ENCODE assay signal across 15 cellular contexts in genomic region chr9:18002718-18003438, GRCh38.
DNase-seq lines count a peak whose midpoint lies in the region; ATAC-seq, FAIRE-seq and TF ChIP-seq lines count a peak whose summit lies in the region.
"Had no signal": no experiment of that assay in that cellular context is flagged by ENCODE, and none has a peak within 500 bp of the region (broad histone marks: within the 10 kb centered on the region; RNA-seq: fewer than 3 reads in every experiment).

No MANE protein-coding gene starts in this region.

- no peak for TF ChIP-seq POLR2A in sigmoid colon (IDR thresholded peaks at IDR 0.05)

- peak; percentile 54 to 67 for TF ChIP-seq RAD21 in liver (IDR thresholded peaks at IDR 0.05)

- no peak overlapping the region for H3K4me3 ChIP-seq in hepatocyte
- no peak overlapping the region for H3K4me3 ChIP-seq in liver (ENCODE audit: low read depth in 1 of 3, low read length in 3 of 3)
- no peak overlapping the region for H3K4me3 ChIP-seq in sigmoid colon
- H3K4me3 ChIP-seq: A549 had no signal

- WGBS in hepatocyte (ENCODE audit: low lambda C conversion rate, missing lambda C conversion rate), result 79% methylated on average over 4 of the region's 4 CpGs
- WGBS in liver, result 41% methylated on average over 4 of the region's 4 CpGs
- 70 to 81% methylated on average over 4 of the region's 4 CpGs for WGBS in sigmoid colon, 2 donors

- H3K9me2 ChIP-seq in hepatocyte (replicated peaks; ENCODE audit: insufficient read depth), result no peaks in the 10 kb centered on the region

- no peak for TF ChIP-seq EP300 in sigmoid colon (IDR thresholded peaks at IDR 0.05)

- H3K27me3 ChIP-seq in hepatocyte (no peaks in the 10 kb centered on the region), liver (ENCODE audit: control insufficient read depth in 4 of 4, insufficient read depth in 4 of 4, low read length in 3 of 4) (no peaks in the 10 kb centered on the region), sigmoid colon (no peaks in the 10 kb centered on the region)
- H3K27me3 ChIP-seq: BE2C had no signal

- H3K4me1 ChIP-seq in hepatocyte (ENCODE audit: insufficient read depth) (peaks cover 4% of the 10 kb centered on the region), liver (ENCODE audit: control insufficient read depth in 4 of 4, insufficient read depth in 4 of 4, low read length in 3 of 4) (peaks cover 0 to 10% (median 8%) of the 10 kb centered on the region in 4 donors), sigmoid colon (no peaks in the 10 kb centered on the region)
- H3K4me1 ChIP-seq: A549, BE2C had no signal

- FAIRE-seq in GM19239 (lab: Jason Lieb, UNC), result no peak
- FAIRE-seq: A549 had no signal

- H3K27ac ChIP-seq in hepatocyte (peak overlapping the region; percentile 35), liver (ENCODE audit: low read depth in 1 of 2, low read length in 2 of 2) (peak overlapping the region; percentile 36 to 46), sigmoid colon (no peak overlapping the region)
- H3K27ac ChIP-seq: A549, C4-2B, HL-60 had no signal

- no peak for ATAC-seq in HG03571 (IDR thresholded peaks at IDR 0.05; ENCODE audit: unreplicated experiment)
- ATAC-seq: A549 had no signal

- H4K20me1 ChIP-seq in hepatocyte (ENCODE audit: insufficient read depth, poor library complexity, severe bottlenecking), result no peaks in the 10 kb centered on the region

- DNase-seq in hepatocyte (ENCODE audit: low spot score), result peak; percentile 60
- DNase-seq in sigmoid colon, result peak; percentile 34
- DNase-seq in GM19239 (ENCODE audit: insufficient read length, low spot score), result no peak
- no peak for DNase-seq in activated CD4-positive, CD25-positive, alpha-beta regulatory T cell (lab: John Stamatoyannopoulos, UW)
- DNase-seq: BE2C; CD4-positive, alpha-beta memory T cell; DND-41; GDM1; HCEC 1CT; HFFc6 had no signal

- no peaks in the 10 kb centered on the region for H3K79me2 ChIP-seq in hepatocyte

- no peak overlapping the region for H2AFZ ChIP-seq in hepatocyte

- intact Hi-C loops in sigmoid colon (cut with DNase I), result no loop called here

- H3K36me3 ChIP-seq in hepatocyte (replicated peaks; ENCODE audit: insufficient read depth, low read depth) (no peaks in the 10 kb centered on the region), liver (ENCODE audit: control insufficient read depth in 4 of 4, insufficient read depth in 3 of 4, low read depth in 1 of 4, low read length in 3 of 4) (no peaks in the 10 kb centered on the region), sigmoid colon (no peaks in the 10 kb centered on the region)
- H3K36me3 ChIP-seq: BE2C had no signal

- H3K9me3 ChIP-seq in hepatocyte (ENCODE audit: low read depth), result no peaks in the 10 kb centered on the region
- H3K9me3 ChIP-seq in liver (ENCODE audit: control insufficient read depth in 4 of 4, low read length in 3 of 4), result no peaks in the 10 kb centered on the region
- H3K9me3 ChIP-seq in sigmoid colon, result no peaks in the 10 kb centered on the region
- H3K9me3 ChIP-seq: A549, BE2C had no signal

- TF ChIP-seq CTCF in hepatocyte (IDR thresholded peaks at IDR 0.05; ENCODE audit: poor library complexity) (no peak), liver (IDR thresholded peaks at IDR 0.05; ENCODE audit: low read depth, low read length, missing input control) (no peak), sigmoid colon (IDR thresholded peaks at IDR 0.05) (no peak)

- H3K4me2 ChIP-seq in hepatocyte, result no peak overlapping the region
- H3K4me2 ChIP-seq: A549 had no signal

- no peak overlapping the region for H3K9ac ChIP-seq in liver (ENCODE audit: low read depth in 1 of 2, low read length in 2 of 2)

TF ChIP-seq in liver, 16 proteins besides CTCF, POLR2A, EP300 and RAD21:
- TF ChIP-seq, protein P1, sequence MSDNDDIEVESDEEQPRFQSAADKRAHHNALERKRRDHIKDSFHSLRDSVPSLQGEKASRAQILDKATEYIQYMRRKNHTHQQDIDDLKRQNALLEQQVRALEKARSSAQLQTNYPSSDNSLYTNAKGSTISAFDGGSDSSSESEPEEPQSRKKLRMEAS (IDR thresholded peaks at IDR 0.05), result peak; percentile 79
- TF ChIP-seq HNF4G (IDR thresholded peaks at IDR 0.05), result peak; percentile 99
- TF ChIP-seq, protein P2, sequence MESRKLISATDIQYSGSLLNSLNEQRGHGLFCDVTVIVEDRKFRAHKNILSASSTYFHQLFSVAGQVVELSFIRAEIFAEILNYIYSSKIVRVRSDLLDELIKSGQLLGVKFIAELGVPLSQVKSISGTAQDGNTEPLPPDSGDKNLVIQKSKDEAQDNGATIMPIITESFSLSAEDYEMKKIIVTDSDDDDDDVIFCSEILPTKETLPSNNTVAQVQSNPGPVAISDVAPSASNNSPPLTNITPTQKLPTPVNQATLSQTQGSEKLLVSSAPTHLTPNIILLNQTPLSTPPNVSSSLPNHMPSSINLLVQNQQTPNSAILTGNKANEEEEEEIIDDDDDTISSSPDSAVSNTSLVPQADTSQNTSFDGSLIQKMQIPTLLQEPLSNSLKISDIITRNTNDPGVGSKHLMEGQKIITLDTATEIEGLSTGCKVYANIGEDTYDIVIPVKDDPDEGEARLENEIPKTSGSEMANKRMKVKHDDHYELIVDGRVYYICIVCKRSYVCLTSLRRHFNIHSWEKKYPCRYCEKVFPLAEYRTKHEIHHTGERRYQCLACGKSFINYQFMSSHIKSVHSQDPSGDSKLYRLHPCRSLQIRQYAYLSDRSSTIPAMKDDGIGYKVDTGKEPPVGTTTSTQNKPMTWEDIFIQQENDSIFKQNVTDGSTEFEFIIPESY (IDR thresholded peaks at IDR 0.05), result peak; percentile 94
- peak in 1 of 2 donors; percentile 47 for TF ChIP-seq GABPA (IDR thresholded peaks at IDR 0.05 in 1 of 2, conservative IDR thresholded peaks at IDR 0.05 in 1 of 2)
- TF ChIP-seq RXRA (IDR thresholded peaks at IDR 0.05), result peak; percentile 94 to 96
- TF ChIP-seq SP1 (IDR thresholded peaks at IDR 0.05), result peak; percentile 99
- TF ChIP-seq NR2F2 (IDR thresholded peaks at IDR 0.05), result peak; percentile 97
- peak; percentile 92 to 94 for TF ChIP-seq JUND (IDR thresholded peaks at IDR 0.05)
- no peak for TF ChIP-seq TAF1 (conservative IDR thresholded peaks at IDR 0.05)
- TF ChIP-seq FOXA2 (IDR thresholded peaks at IDR 0.05), result peak; percentile 93
- TF ChIP-seq YY1 (IDR thresholded peaks at IDR 0.05), result peak; percentile 94
- peak in 1 of 2 donors; percentile 57 for TF ChIP-seq EGR1 (IDR thresholded peaks at IDR 0.05; ENCODE audit: low read depth in 2 of 2)
- peak; percentile 100 for TF ChIP-seq HNF4A (conservative IDR thresholded peaks at IDR 0.05)
- TF ChIP-seq, protein P3, sequence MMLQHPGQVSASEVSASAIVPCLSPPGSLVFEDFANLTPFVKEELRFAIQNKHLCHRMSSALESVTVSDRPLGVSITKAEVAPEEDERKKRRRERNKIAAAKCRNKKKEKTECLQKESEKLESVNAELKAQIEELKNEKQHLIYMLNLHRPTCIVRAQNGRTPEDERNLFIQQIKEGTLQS (IDR thresholded peaks at IDR 0.05), result peak; percentile 97
- peak; percentile 78 for TF ChIP-seq FOXA1 (IDR thresholded peaks at IDR 0.05)
- TF ChIP-seq, protein P4, sequence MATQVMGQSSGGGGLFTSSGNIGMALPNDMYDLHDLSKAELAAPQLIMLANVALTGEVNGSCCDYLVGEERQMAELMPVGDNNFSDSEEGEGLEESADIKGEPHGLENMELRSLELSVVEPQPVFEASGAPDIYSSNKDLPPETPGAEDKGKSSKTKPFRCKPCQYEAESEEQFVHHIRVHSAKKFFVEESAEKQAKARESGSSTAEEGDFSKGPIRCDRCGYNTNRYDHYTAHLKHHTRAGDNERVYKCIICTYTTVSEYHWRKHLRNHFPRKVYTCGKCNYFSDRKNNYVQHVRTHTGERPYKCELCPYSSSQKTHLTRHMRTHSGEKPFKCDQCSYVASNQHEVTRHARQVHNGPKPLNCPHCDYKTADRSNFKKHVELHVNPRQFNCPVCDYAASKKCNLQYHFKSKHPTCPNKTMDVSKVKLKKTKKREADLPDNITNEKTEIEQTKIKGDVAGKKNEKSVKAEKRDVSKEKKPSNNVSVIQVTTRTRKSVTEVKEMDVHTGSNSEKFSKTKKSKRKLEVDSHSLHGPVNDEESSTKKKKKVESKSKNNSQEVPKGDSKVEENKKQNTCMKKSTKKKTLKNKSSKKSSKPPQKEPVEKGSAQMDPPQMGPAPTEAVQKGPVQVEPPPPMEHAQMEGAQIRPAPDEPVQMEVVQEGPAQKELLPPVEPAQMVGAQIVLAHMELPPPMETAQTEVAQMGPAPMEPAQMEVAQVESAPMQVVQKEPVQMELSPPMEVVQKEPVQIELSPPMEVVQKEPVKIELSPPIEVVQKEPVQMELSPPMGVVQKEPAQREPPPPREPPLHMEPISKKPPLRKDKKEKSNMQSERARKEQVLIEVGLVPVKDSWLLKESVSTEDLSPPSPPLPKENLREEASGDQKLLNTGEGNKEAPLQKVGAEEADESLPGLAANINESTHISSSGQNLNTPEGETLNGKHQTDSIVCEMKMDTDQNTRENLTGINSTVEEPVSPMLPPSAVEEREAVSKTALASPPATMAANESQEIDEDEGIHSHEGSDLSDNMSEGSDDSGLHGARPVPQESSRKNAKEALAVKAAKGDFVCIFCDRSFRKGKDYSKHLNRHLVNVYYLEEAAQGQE (IDR thresholded peaks at IDR 0.05), result peak; percentile 72
TF ChIP-seq in liver: peak in this region for 15.

Comparison
In these comparisons a context has a peak if more than half of its experiments do, and no peak if none do; other contexts are left out.
1. DNase-seq: peak in hepatocyte (single experiment) and sigmoid colon (single experiment); none in GM19239 (single experiment) and activated CD4-positive, CD25-positive, alpha-beta regulatory T cell (0 of 4).
2. H3K27ac ChIP-seq: peak in hepatocyte (single experiment) and liver (2 of 2); none in sigmoid colon (0 of 4).